ENCODE assay signal across 22 cellular contexts in genomic region chr5:45274241-45274640, GRCh38.
DNase-seq lines count a peak whose midpoint lies in the region; ATAC-seq, FAIRE-seq and TF ChIP-seq lines count a peak whose summit lies in the region.
"Had no signal": no experiment of that assay in that cellular context is flagged by ENCODE, and none has a peak within 500 bp of the region (broad histone marks: within the 10 kb centered on the region; RNA-seq: fewer than 3 reads in every experiment).

No MANE protein-coding gene starts in this region.

- POLR2A ChIA-PET in HCT116 (lab: Charles Lee), result no interaction called here

- no peaks in the 10 kb centered on the region for H3K9me2 ChIP-seq in HCT116 (ENCODE audit: insufficient read depth)

- H4K20me1 ChIP-seq in HCT116 (ENCODE audit: insufficient read depth), result no peaks in the 10 kb centered on the region

- CTCF ChIA-PET in HCT116 (lab: Charles Lee), result no interaction called here

- no peaks in the 10 kb centered on the region for H3K79me2 ChIP-seq in HCT116 (ENCODE audit: insufficient read depth, low read length)

- TF ChIP-seq RAD21 in HCT116 (IDR thresholded peaks at IDR 0.05; ENCODE audit: low read depth), result no peak

- no peak overlapping the region for H3K4me2 ChIP-seq in HCT116 (ENCODE audit: low read length)
- H3K4me2 ChIP-seq: A549 had no signal

- DNase-seq in HCT116 (ENCODE audit: low read depth, low spot score) (no peak), kidney epithelial cell (ENCODE audit: low read depth) (peak; percentile 7), pancreas (no peak), DMS153 (lab: John Stamatoyannopoulos, UW) (no peak), T-helper 1 cell (no peak)
- DNase-seq: CD4-positive, CD25-positive, alpha-beta regulatory T cell; DMS79; KBM-7; NCI-H1092 treated with DMSO at 0.1 percent for 48 hours; NCI-H1436 treated with DMSO at 0.1 percent for 48 hours; NCI-H2029 treated with DMSO at 0.1 percent for 48 hours; NCI-H226; NCI-H524; NCI-H774; NK-92 treated with Interleukin-12 subunit alpha and Interleukin-12 subunit beta, amount 100 ng/mL, for 24 hours; SJCRH30 had no signal

- 0 out of 4 replicates have a peak, but pooled peaks cover 0 to 3% of the 10 kb centered on the region in 2 experiments for H3K36me3 ChIP-seq in HCT116 (ENCODE audit: control insufficient read depth in 1 of 2, insufficient read depth in 2 of 2, low read length in 2 of 2)
- H3K36me3 ChIP-seq in kidney epithelial cell (ENCODE audit: control insufficient read depth, insufficient read depth, low read length), result no peaks in the 10 kb centered on the region
- H3K36me3 ChIP-seq in pancreas, result no peaks in the 10 kb centered on the region
- H3K36me3 ChIP-seq: SJCRH30 had no signal

- BruUV-seq in HCT116 (replicated peaks; lab: Mats Ljungman, UMichigan), result no TSS peak

- H3K4me1 ChIP-seq in HCT116 (ENCODE audit: control insufficient read depth in 1 of 2, insufficient read depth in 2 of 2, low read length in 2 of 2), result peaks cover 5 to 28% of the 10 kb centered on the region in 2 experiments; a peak in 3 of 4 replicates
- peaks cover 5 to 11% (median 5%) of the 10 kb centered on the region in 3 donors for H3K4me1 ChIP-seq in pancreas
- H3K4me1 ChIP-seq: A549, SJCRH30 had no signal

- ATAC-seq in HCT116 (no peak), pancreas (peak in 2 of 4 donors; percentile 63 to 76), HG03280 (IDR thresholded peaks at IDR 0.05; ENCODE audit: unreplicated experiment) (no peak), HG03095 (IDR thresholded peaks at IDR 0.05; ENCODE audit: unreplicated experiment) (no peak)
- ATAC-seq: A549, Panc1 had no signal

- no peak for TF ChIP-seq CTCF in HCT116 (IDR thresholded peaks at IDR 0.05 in 2 of 3, conservative IDR thresholded peaks at IDR 0.05 in 1 of 3; ENCODE audit: borderline replicate concordance in 1 of 3, insufficient read depth in 1 of 3, low read depth in 2 of 3, low read length in 2 of 3)
- no peak for TF ChIP-seq CTCF in VCaP (conservative IDR thresholded peaks at IDR 0.05)
- no peak for TF ChIP-seq CTCF in kidney epithelial cell (IDR thresholded peaks at IDR 0.05; ENCODE audit: insufficient read depth, low read length, poor library complexity, severe bottlenecking)
- TF ChIP-seq CTCF in pancreas (IDR thresholded peaks at IDR 0.05), result no peak

- WGBS in pancreas, 2 donors, result 22 to 28% methylated on average over 2 of the region's 2 CpGs

- intact Hi-C loops in HCT116 (cut with micrococcal nuclease) (no loop called here), pancreas (cut with DNase I) (no loop called here)

- no peaks in the 10 kb centered on the region for H3K27me3 ChIP-seq in HCT116 (ENCODE audit: insufficient read depth, low read length)
- H3K27me3 ChIP-seq in kidney epithelial cell (ENCODE audit: control insufficient read depth, insufficient read depth, low read length), result no peaks in the 10 kb centered on the region
- no peaks in the 10 kb centered on the region for H3K27me3 ChIP-seq in pancreas
- H3K27me3 ChIP-seq: SJCRH30 had no signal

- RAD21 ChIA-PET in HCT116 (lab: Charles Lee; ENCODE audit: low non-redundant PET in 1 of 2, low total read pairs in 2 of 2, uncharacterized antibody in 2 of 2, unreplicated experiment in 2 of 2), result no interaction called here

- FAIRE-seq in pancreas (lab: Jason Lieb, UNC), result peak; percentile 85
- FAIRE-seq: A549, H54 had no signal

- TF ChIP-seq POLR2A in HCT116 (IDR thresholded peaks at IDR 0.05; ENCODE audit: borderline replicate concordance, extremely low read depth, insufficient read depth, insufficient read length), result no peak

- no peaks in the 10 kb centered on the region for H3K9me3 ChIP-seq in HCT116 (ENCODE audit: control insufficient read depth in 1 of 2, insufficient read depth in 1 of 2, low read depth in 1 of 2, low read length in 2 of 2)
- no peaks in the 10 kb centered on the region for H3K9me3 ChIP-seq in pancreas
- H3K9me3 ChIP-seq: SJCRH30 had no signal

- no peak overlapping the region for H3K27ac ChIP-seq in HCT116 (ENCODE audit: low read depth, low read length)
- H3K27ac ChIP-seq in VCaP, result peak overlapping the region; percentile 51
- H3K27ac ChIP-seq in pancreas, result no peak overlapping the region
- H3K27ac ChIP-seq: A549, SJCRH30 had no signal

- H3K9ac ChIP-seq in HCT116 (ENCODE audit: low read length), result no peak overlapping the region

- H3K4me3 ChIP-seq in HCT116 (replicated peaks in 1 of 2; ENCODE audit: low read depth in 1 of 2, low read length in 2 of 2) (no peak overlapping the region), kidney epithelial cell (ENCODE audit: low read depth, low read length) (no peak overlapping the region), pancreas (no peak overlapping the region)
- H3K4me3 ChIP-seq: A549, SJCRH30 had no signal

- peak overlapping the region; percentile 54 for H2AFZ ChIP-seq in HCT116 (ENCODE audit: low read depth, low read length, poor library complexity, severe bottlenecking)

TF ChIP-seq in HCT116, 20 proteins besides CTCF, POLR2A, EP300 and RAD21:
- TF ChIP-seq FOSL1 (IDR thresholded peaks at IDR 0.05; ENCODE audit: low read depth) (no peak), ZNF274 (IDR thresholded peaks at IDR 0.05; ENCODE audit: low read depth, low read length) (no peak), TCF7L2 (IDR thresholded peaks at IDR 0.05; ENCODE audit: borderline replicate concordance, extremely low read depth, insufficient read depth, insufficient read length) (no peak), EZH2phosphoT487 (IDR thresholded peaks at IDR 0.05; ENCODE audit: borderline replicate concordance) (no peak), CBX3 (IDR thresholded peaks at IDR 0.05; ENCODE audit: low read depth) (no peak), REST (IDR thresholded peaks at IDR 0.05; ENCODE audit: low read depth) (no peak), YY1 (IDR thresholded peaks at IDR 0.05; ENCODE audit: extremely low read depth, insufficient replicate concordance, low read depth, low read length) (no peak), SIN3A (IDR thresholded peaks at IDR 0.05; ENCODE audit: low read depth) (no peak), JUND (IDR thresholded peaks at IDR 0.05) (no peak), EGR1 (IDR thresholded peaks at IDR 0.05; ENCODE audit: low read depth) (no peak), CEBPB (IDR thresholded peaks at IDR 0.05; ENCODE audit: low read depth) (no peak), EZH2 (IDR thresholded peaks at IDR 0.05) (no peak), ZBTB33 (IDR thresholded peaks at IDR 0.05; ENCODE audit: extremely low read depth, insufficient replicate concordance, low read length) (no peak), POLR2AphosphoS5 (IDR thresholded peaks at IDR 0.05; ENCODE audit: low read depth, low read length) (no peak), ZFX (IDR thresholded peaks at IDR 0.05) (no peak), SRF (IDR thresholded peaks at IDR 0.05; ENCODE audit: low read depth) (no peak), ATF3 (IDR thresholded peaks at IDR 0.05) (no peak), ELF1 (IDR thresholded peaks at IDR 0.05; ENCODE audit: borderline replicate concordance, low read depth) (no peak), MAX (IDR thresholded peaks at IDR 0.05) (no peak)
